27 cellular contexts compared by ENCODE assay signal in the genomic region with DNA sequence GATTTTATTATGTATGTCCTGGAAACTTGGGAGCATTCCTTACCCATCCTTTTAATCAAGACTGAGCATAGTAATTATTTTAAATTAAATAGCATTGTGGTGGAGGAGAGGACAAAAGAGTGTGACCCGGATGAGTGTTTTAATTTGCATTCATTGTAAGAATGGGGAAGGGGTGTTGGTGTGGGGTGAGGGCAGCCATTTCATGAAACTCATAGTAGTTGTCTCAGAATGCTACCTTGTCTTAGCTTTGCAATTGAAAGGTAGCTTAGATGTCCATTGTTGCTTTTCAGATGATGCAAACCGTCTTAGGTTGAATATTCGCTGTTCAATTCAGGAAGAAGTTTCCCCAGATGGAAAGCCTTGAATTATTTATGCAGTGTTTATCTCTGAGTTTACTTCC.
"Had no signal": no experiment of that assay in that cellular context is flagged by ENCODE, and none has a peak within 500 bp of the region (broad histone marks: within the 10 kb centered on the region; RNA-seq: fewer than 3 reads in every experiment).

No MANE protein-coding gene starts in this region.

- FAIRE-seq: islet of Langerhans, kidney, pancreas had no signal

- H3K27me3 ChIP-seq: left lung, pancreas, stomach, testis, thyroid gland, transverse colon, upper lobe of left lung, vagina had no signal

- H3K36me3 ChIP-seq: left lung, lower lobe of right lung, pancreas, prostate gland, stomach, thyroid gland, transverse colon, upper lobe of left lung, vagina had no signal

- H3K4me1 ChIP-seq: left lung, lower lobe of right lung, pancreas, prostate gland, stomach, testis, thyroid gland, transverse colon, upper lobe of left lung, vagina had no signal

- DNase-seq: immature natural killer cell; kidney; left colon; left lung; lower lobe of right lung; mammary epithelial cell; mesenchymal stem cell; naive thymus-derived CD8-positive, alpha-beta T cell; nucleus accumbens; pancreas; posterior cingulate gyrus; right cardiac atrium; stimulated activated CD4-positive, alpha-beta T cell treated with anti-CD3 and anti-CD28 coated beads, Interleukin-12 subunit alpha, Interleukin-12 subunit beta, amount 100 ng/mL, for 4 hours; stimulated activated CD4-positive, alpha-beta T cell treated with anti-CD3 and anti-CD28 coated beads, Interleukin-15, amount 100 ng/mL, for 24 hours; stimulated activated CD4-positive, alpha-beta T cell treated with anti-CD3 and anti-CD28 coated beads, Interleukin-2, amount 100 ng/mL, for 24 hours; stimulated activated CD4-positive, alpha-beta T cell treated with anti-CD3 and anti-CD28 coated beads, Interleukin-4, amount 100 ng/mL, for 1 hour; stimulated activated naive B cell treated with anti-CD40 and anti-IgM and Interleukin-4, amounts not matched to agents 10 μg/mL and 1 μg/mL and 100 μg/mL, for 72 hours; stimulated activated naive CD8-positive, alpha-beta T cell treated with anti-CD3 and anti-CD28 coated beads, Interleukin-15, Interleukin-2, amounts not matched to agents 100 U/mL and 50 U/mL, for 24 hours; stomach; testis; thyroid gland; transverse colon; upper lobe of left lung had no signal

- H3K27ac ChIP-seq: left lung, lower lobe of right lung, pancreas, prostate gland, skin epidermis, stomach, testis, thyroid gland, transverse colon, upper lobe of left lung, vagina had no signal

- H3K9me3 ChIP-seq: left lung, lower lobe of right lung, pancreas, prostate gland, stomach, testis, thyroid gland, transverse colon, upper lobe of left lung, vagina had no signal

- H3K4me3 ChIP-seq: left lung, lower lobe of right lung, pancreas, prostate gland, skin epidermis, stomach, testis, thyroid gland, transverse colon, upper lobe of left lung, vagina had no signal
